12 cellular contexts compared by ENCODE assay signal in genomic region chr19:19452241-19453128, GRCh38. TPM values are rescaled to one million over a fixed set of nuclear protein-coding genes. Genes with fewer than 3 reads are reported as not detected.
A peak's percentile ranks its signal among the peaks of the same experiment; 100 is the strongest.
DNase-seq lines count a peak whose midpoint lies in the region; ATAC-seq and TF ChIP-seq lines count a peak whose summit lies in the region.
"Had no signal": no experiment of that assay in that cellular context is flagged by ENCODE, and none has a peak within 500 bp of the region (broad histone marks: within the 10 kb centered on the region; RNA-seq: fewer than 3 reads in every experiment).

No MANE protein-coding gene starts in this region.

- peaks cover 0 to 12% of the 10 kb centered on the region in 2 donors for H3K36me3 Mint-ChIP-seq in CD4-positive, alpha-beta memory T cell
- no peaks in the 10 kb centered on the region for H3K36me3 Mint-ChIP-seq in neural crest cell (ENCODE audit: low read depth)

- CTCF ChIA-PET in CD4-positive, alpha-beta memory T cell (lab: Charles Lee; ENCODE audit: partially characterized antibody): no interaction called here

- peak overlapping the region; percentile 28 for H3K27ac ChIP-seq in CD4-positive, alpha-beta memory T cell (ENCODE audit: low read depth, low read length)
- H3K27ac ChIP-seq in Peyer's patch: peak overlapping the region in 3 of 4 donors; percentile 7 to 84 (median 38)

- ATAC-seq in HG03565 (IDR thresholded peaks at IDR 0.05; ENCODE audit: unreplicated experiment) (no peak), GM21447 (IDR thresholded peaks at IDR 0.05; ENCODE audit: unreplicated experiment) (no peak), HG03342 (IDR thresholded peaks at IDR 0.05; ENCODE audit: unreplicated experiment) (no peak)

- TF ChIP-seq POLR2A in Peyer's patch (IDR thresholded peaks at IDR 0.05): no peak

- H3K4me3 Mint-ChIP-seq in CD4-positive, alpha-beta memory T cell: peak overlapping the region; percentile 48 to 79 (median 70)
- H3K4me3 Mint-ChIP-seq in neural crest cell: no peak overlapping the region

- H3K27ac Mint-ChIP-seq in CD4-positive, alpha-beta memory T cell: peak overlapping the region; percentile 78 to 95 (median 88)
- peak overlapping the region; percentile 50 for H3K27ac Mint-ChIP-seq in neural crest cell (ENCODE audit: unreplicated experiment)

- H3K9me3 ChIP-seq in CD4-positive, alpha-beta memory T cell (ENCODE audit: control insufficient read depth in 1 of 2, low read length in 2 of 2): no peaks in the 10 kb centered on the region
- no peaks in the 10 kb centered on the region for H3K9me3 ChIP-seq in Peyer's patch
- H3K9me3 ChIP-seq: MG63 had no signal

- H3K4me1 ChIP-seq in CD4-positive, alpha-beta memory T cell (ENCODE audit: insufficient read depth, low read length): peaks cover 69% of the 10 kb centered on the region
- H3K4me1 ChIP-seq in Peyer's patch: peaks cover 0 to 32% (median 2%) of the 10 kb centered on the region in 4 donors

- H3K9me3 Mint-ChIP-seq in CD4-positive, alpha-beta memory T cell: no peaks in the 10 kb centered on the region
- H3K9me3 Mint-ChIP-seq in neural crest cell: no peaks in the 10 kb centered on the region

- no peaks in the 10 kb centered on the region for H3K27me3 Mint-ChIP-seq in CD4-positive, alpha-beta memory T cell
- no peaks in the 10 kb centered on the region for H3K27me3 Mint-ChIP-seq in neural crest cell (ENCODE audit: low read depth)

- H3K4me1 Mint-ChIP-seq in CD4-positive, alpha-beta memory T cell: peaks cover 44 to 76% (median 60%) of the 10 kb centered on the region in 4 donors
- H3K4me1 Mint-ChIP-seq in neural crest cell: peaks cover 12% of the 10 kb centered on the region

- POLR2A ChIA-PET in CD4-positive, alpha-beta memory T cell (lab: Charles Lee; ENCODE audit: partially characterized antibody): interaction anchor here (1.0 to 3.8 kb wide), 4 partner anchors 7 to 37 kb away, joined by 3 to 24 read pairs (median 6); no protein-coding TSS in a partner anchor

- H3K4me3 ChIP-seq in CD4-positive, alpha-beta memory T cell (ENCODE audit: low read length in 2 of 2): no peak overlapping the region
- peak overlapping the region in 1 of 4 donors; percentile 27 for H3K4me3 ChIP-seq in Peyer's patch
- H3K4me3 ChIP-seq: MG63 had no signal

- H3K27me3 ChIP-seq in CD4-positive, alpha-beta memory T cell (ENCODE audit: insufficient read depth, low read length): no peaks in the 10 kb centered on the region
- H3K27me3 ChIP-seq in Peyer's patch: no peaks in the 10 kb centered on the region
- H3K27me3 ChIP-seq: MG63 had no signal

- intact Hi-C loops in CD4-positive, alpha-beta memory T cell (cut with micrococcal nuclease): no loop called here

- no peaks in the 10 kb centered on the region for H3K36me3 ChIP-seq in CD4-positive, alpha-beta memory T cell (ENCODE audit: insufficient read depth, low read length)
- H3K36me3 ChIP-seq in Peyer's patch: no peaks in the 10 kb centered on the region

- no peak for DNase-seq in CD4-positive, alpha-beta memory T cell
- no peak for DNase-seq in Peyer's patch
- DNase-seq in dermis blood vessel endothelial cell: peak; percentile 67
- DNase-seq in neural crest cell (ENCODE audit: low read depth, low spot score): no peak
- DNase-seq in GM19240 (ENCODE audit: insufficient read length, low spot score): no peak
- DNase-seq: cerebellar nuclear complex, MG63, NCI-H2227 treated with DMSO at 0.1 percent for 48 hours, nucleus accumbens had no signal

- no peak for TF ChIP-seq CTCF in Peyer's patch (IDR thresholded peaks at IDR 0.05)
- no peak for TF ChIP-seq CTCF in neural crest cell (conservative IDR thresholded peaks at IDR 0.05)

RNA-seq across cellular contexts. Expression of gene GATAD2A, which starts 47.0 kb away (rescaled TPM):
- total RNA-seq in CD4-positive, alpha-beta memory T cell: 100 to 1,000 TPM; 101 to 108 TPM
- 10 to 100 TPM in 1 of 2 donors, 1 to 10 TPM in 1; 3.8 to 30.6 TPM for polyA plus RNA-seq in CD4-positive, alpha-beta memory T cell
- total RNA-seq in Peyer's patch: 10 to 100 TPM; 67.8 to 99.9 (median 79.8) TPM
- total RNA-seq in dermis blood vessel endothelial cell: 47.0 and 104 TPM in 2 replicates
- total RNA-seq in neural crest cell: 150 and 158 TPM in 2 replicates
